In the genomic region with DNA sequence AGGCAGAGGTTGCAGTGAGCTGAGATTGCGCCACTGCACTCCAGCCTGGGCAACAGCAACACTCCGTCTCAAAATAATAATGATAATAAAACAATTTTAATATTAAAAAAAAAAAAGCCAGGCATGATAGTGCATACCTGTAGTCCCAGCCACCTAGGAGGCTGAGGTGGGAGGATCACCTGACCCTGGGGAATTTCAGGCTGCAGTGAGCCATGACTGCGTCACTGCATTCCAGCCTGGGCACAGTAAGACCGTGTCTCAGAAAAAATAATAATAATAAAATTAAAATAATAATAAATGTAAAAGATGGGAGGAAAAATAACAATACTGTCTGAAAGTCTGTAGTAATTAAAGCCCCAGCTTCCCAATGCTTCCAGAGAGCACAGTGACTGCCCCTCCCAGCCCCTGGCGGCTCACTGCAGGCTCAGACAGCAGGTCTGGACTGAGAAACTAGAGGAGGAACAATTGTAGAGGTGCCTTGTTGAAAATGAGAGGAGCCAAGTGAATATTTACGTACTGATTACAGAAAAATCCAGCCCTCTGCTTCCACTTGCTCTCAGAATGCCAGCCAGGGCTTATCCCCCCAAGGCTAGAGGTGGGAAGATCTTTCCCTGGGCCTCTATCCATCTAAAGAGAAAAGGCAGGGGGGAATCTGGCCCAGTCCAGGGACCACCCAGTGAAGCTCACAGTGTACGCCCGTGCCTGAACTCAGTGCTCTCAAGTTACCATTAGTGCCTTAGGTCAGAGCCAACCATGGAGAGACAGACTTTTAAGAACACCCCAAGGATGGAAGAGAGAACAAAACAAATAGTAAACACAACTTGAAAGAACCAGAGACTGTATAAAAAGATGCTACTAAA, we compare ENCODE assay signal across 16 cellular contexts.
DNase-seq lines count a peak whose midpoint lies in the region; ATAC-seq and TF ChIP-seq lines count a peak whose summit lies in the region.
"Had no signal": no experiment of that assay in that cellular context is flagged by ENCODE, and none has a peak within 500 bp of the region (broad histone marks: within the 10 kb centered on the region; RNA-seq: fewer than 3 reads in every experiment).

No MANE protein-coding gene starts in this region.

- no peak overlapping the region for H2AK9ac ChIP-seq in IMR-90 (replicated peaks; ENCODE audit: low read depth, low read length, poor library complexity)

- no peak for TF ChIP-seq CTCF in IMR-90 (conservative IDR thresholded peaks at IDR 0.05; ENCODE audit: low read depth, low read length)
- TF ChIP-seq CTCF in GM20000 (IDR thresholded peaks at IDR 0.05; ENCODE audit: extremely low read depth, missing control alignments) = no peak

- no peak overlapping the region for H4K5ac ChIP-seq in IMR-90 (ENCODE audit: low read depth, low read length)

- H3K27me3 ChIP-seq in IMR-90 (ENCODE audit: control insufficient read depth, insufficient read depth, low read length) (no peaks in the 10 kb centered on the region), iPS-20b (ENCODE audit: insufficient read depth, low read length) (no peaks in the 10 kb centered on the region)
- H3K27me3 ChIP-seq: spleen had no signal

- POLR2A ChIA-PET in IMR-90 (lab: Charles Lee; ENCODE audit: unreplicated experiment) = no interaction called here

- TF ChIP-seq RAD21 in IMR-90 (IDR thresholded peaks at IDR 0.05; ENCODE audit: low read length) = no peak

- H3K9ac ChIP-seq in IMR-90 (ENCODE audit: low read depth, low read length) (no peak overlapping the region), iPS-20b (ENCODE audit: low read depth, low read length) (0 out of 2 replicates have a peak overlapping the region, but pooled peaks have one; percentile 21)

- no peak overlapping the region for H3K27ac ChIP-seq in IMR-90 (ENCODE audit: insufficient read depth, low read length)
- no peak overlapping the region for H3K27ac ChIP-seq in iPS-20b (ENCODE audit: low read length)
- H3K27ac ChIP-seq: spleen had no signal

- intact Hi-C loops in IMR-90 (cut with micrococcal nuclease) = no loop called here

- no peak for TF ChIP-seq POLR2A in IMR-90 (IDR thresholded peaks at IDR 0.05; ENCODE audit: low read depth, low read length)

- no peak overlapping the region for H3K23ac ChIP-seq in IMR-90 (ENCODE audit: low read depth, low read length)

- H4K91ac ChIP-seq in IMR-90 (ENCODE audit: insufficient read depth, low read depth, low read length) = no peak overlapping the region

- no peak overlapping the region for H3K14ac ChIP-seq in IMR-90 (replicated peaks; ENCODE audit: low read depth, low read length)

- H2AFZ ChIP-seq in IMR-90 (replicated peaks; ENCODE audit: low read length, poor library complexity) = no peak overlapping the region

- H3K79me1 ChIP-seq in IMR-90 (ENCODE audit: low read depth in 1 of 2, low read length in 2 of 2) = peaks cover 47 to 74% of the 10 kb centered on the region in 2 experiments

- no peak overlapping the region for H2BK5ac ChIP-seq in IMR-90 (ENCODE audit: low read depth, low read length, poor library complexity, severe bottlenecking)

- no peaks in the 10 kb centered on the region for H3K36me3 ChIP-seq in IMR-90 (ENCODE audit: control insufficient read depth, insufficient read depth, low read length)
- no peaks in the 10 kb centered on the region for H3K36me3 ChIP-seq in iPS-20b (ENCODE audit: insufficient read depth, low read depth, low read length)
- H3K36me3 ChIP-seq: spleen had no signal

- BruUV-seq in IMR-90 (replicated peaks; lab: Mats Ljungman, UMichigan) = no TSS peak

- in situ Hi-C loops in IMR-90 (cut with MboI; ENCODE audit: low sequenced_read_pairs) = no loop called here

- no peak for ATAC-seq in IMR-90 (ENCODE audit: low read depth)
- ATAC-seq in HG02852 (IDR thresholded peaks at IDR 0.05; ENCODE audit: unreplicated experiment) = no peak
- no peak for ATAC-seq in GM19467 (IDR thresholded peaks at IDR 0.05; ENCODE audit: unreplicated experiment)
- ATAC-seq in HG03025 (IDR thresholded peaks at IDR 0.05; ENCODE audit: low FRiP score, unreplicated experiment) = no peak
- ATAC-seq: activated CD8-positive, alpha-beta T cell treated with anti-CD3 and anti-CD28 coated beads for 36 hours; HCT116; K562 had no signal

- H3K4me1 ChIP-seq in IMR-90 (ENCODE audit: control insufficient read depth, insufficient read depth, low read length) = peaks cover 6% of the 10 kb centered on the region
- peaks cover 11% of the 10 kb centered on the region; the same call in 1 of the 2 replicates for H3K4me1 ChIP-seq in iPS-20b (ENCODE audit: insufficient read depth, low read length)
- H3K4me1 ChIP-seq: spleen had no signal

- H3K4me3 ChIP-seq in IMR-90 (ENCODE audit: insufficient read depth, low read depth, low read length) (no peak overlapping the region), iPS-20b (ENCODE audit: low read length) (no peak overlapping the region)
- H3K4me3 ChIP-seq: K562, spleen had no signal

- WGBS in IMR-90 (ENCODE audit: extremely low coverage in 2 of 2, insufficient read length in 1 of 2), 2 experiments = no CpG with 5 or more reads among the region's 8 CpGs

- CTCF ChIA-PET in IMR-90 (lab: Yijun Ruan, JAX) = no interaction called here

- H3K56ac ChIP-seq in IMR-90 (ENCODE audit: extremely low read depth, insufficient read depth, low read length) = no peak overlapping the region

- H2AK5ac ChIP-seq in IMR-90 (ENCODE audit: low read depth, low read length) = peak overlapping the region; percentile 7; the same call in 1 of the 2 replicates

- H3K9me1 ChIP-seq in IMR-90 (ENCODE audit: insufficient read depth, low read length) = peaks cover 8% of the 10 kb centered on the region

- dilution Hi-C loops in IMR-90 (cut with HindIII; ENCODE audit: low sequenced_read_pairs, unreplicated experiment) = no loop called here

- H2BK120ac ChIP-seq in IMR-90 (ENCODE audit: low read depth, low read length) = no peak overlapping the region

- H2BK20ac ChIP-seq in IMR-90 (ENCODE audit: low read depth, low read length) = no peak overlapping the region; the same call in 1 of the 2 replicates

- no peak for DNase-seq in IMR-90
- peak; percentile 28 for DNase-seq in astrocyte of the hippocampus (ENCODE audit: low read depth, low spot score)
- peak; percentile 65 for DNase-seq in renal cortical epithelial cell (ENCODE audit: low read depth)
- no peak for DNase-seq in GM20000 (ENCODE audit: low spot score)
- DNase-seq: activated CD8-positive, alpha-beta T cell treated with anti-CD3 and anti-CD28 coated beads for 36 hours; midbrain; NCI-H1092 treated with DMSO at 0.1 percent for 48 hours; NCI-H446 treated with DMSO at 0.1 percent for 48 hours; spleen; stimulated activated naive CD4-positive, alpha-beta T cell had no signal

- H4K8ac ChIP-seq in IMR-90 (ENCODE audit: low read depth in 2 of 2, low read length in 2 of 2) = no peak overlapping the region

- H3K18ac ChIP-seq in IMR-90 (ENCODE audit: low read depth, low read length) = no peak overlapping the region

- H3K9me3 ChIP-seq in IMR-90 (ENCODE audit: control insufficient read depth, insufficient read depth, low read length) (no peaks in the 10 kb centered on the region), iPS-20b (ENCODE audit: insufficient read depth, low read depth, low read length) (no peaks in the 10 kb centered on the region)
- H3K9me3 ChIP-seq: spleen had no signal

- H3K4ac ChIP-seq in IMR-90 (ENCODE audit: low read depth, low read length) = no peak overlapping the region

- no peaks in the 10 kb centered on the region; the same call in 1 of the 2 replicates for H4K20me1 ChIP-seq in IMR-90 (ENCODE audit: insufficient read depth, low read length)

- H3K4me2 ChIP-seq in IMR-90 (ENCODE audit: low read depth, low read length) = no peak overlapping the region

- no peak overlapping the region for H2BK15ac ChIP-seq in IMR-90 (ENCODE audit: low read depth, low read length)

TF ChIP-seq in IMR-90, 13 proteins besides CTCF, POLR2A, EP300 and RAD21:
- TF ChIP-seq RFX5 (IDR thresholded peaks at IDR 0.05; ENCODE audit: low read depth, low read length) (no peak), BHLHE40 (IDR thresholded peaks at IDR 0.05; ENCODE audit: low read depth, low read length) (no peak)
TF ChIP-seq in IMR-90: peak in this region for 0.

Comparison
In these comparisons a context has a peak if more than half of its experiments do, and no peak if none do; other contexts are left out.
1. DNase-seq: peak in astrocyte of the hippocampus (single experiment) and renal cortical epithelial cell (single experiment); none in IMR-90 (single experiment) and GM20000 (single experiment).